ENCODE assay signal across 16 cellular contexts in genomic region chr4:57691370-57691769, GRCh38.
DNase-seq lines count a peak whose midpoint lies in the region; ATAC-seq and TF ChIP-seq lines count a peak whose summit lies in the region.
"Had no signal": no experiment of that assay in that cellular context is flagged by ENCODE, and none has a peak within 500 bp of the region (broad histone marks: within the 10 kb centered on the region; RNA-seq: fewer than 3 reads in every experiment).

No MANE protein-coding gene starts in this region.

- peak; percentile 80 for DNase-seq in DMS 273 (lab: John Stamatoyannopoulos, UW; ENCODE audit: unreplicated experiment)
- peak; percentile 45 to 89 for DNase-seq in NCI-H524 (lab: John Stamatoyannopoulos, UW)
- DNase-seq in SK-N-DZ (ENCODE audit: low spot score): peak; percentile 76
- DNase-seq in hepatocyte (ENCODE audit: low spot score): no peak
- no peak for DNase-seq in DMS153 treated with DMSO at 0.1 percent for 48 hours (lab: John Stamatoyannopoulos, UW; ENCODE audit: unreplicated experiment)
- no peak for DNase-seq in NCI-H2107 treated with DMSO at 0.1 percent for 48 hours (lab: John Stamatoyannopoulos, UW; ENCODE audit: unreplicated experiment)
- DNase-seq: 8988T; Calu3; CD8-positive, alpha-beta T cell; DMS79; GDM1; HCEC 1CT had no signal

- no peaks in the 10 kb centered on the region for H3K9me3 ChIP-seq in hepatocyte (ENCODE audit: low read depth)

- H3K36me3 ChIP-seq in hepatocyte (replicated peaks; ENCODE audit: insufficient read depth, low read depth): no peaks in the 10 kb centered on the region
- H3K36me3 ChIP-seq: BLaER1 treated with 17β-estradiol and CSF1 and Interleukin-3, amounts not matched to agents 10 nM and 100 nM had no signal

- no peaks in the 10 kb centered on the region for H3K27me3 ChIP-seq in hepatocyte
- H3K27me3 ChIP-seq: BLaER1 treated with 17β-estradiol and CSF1 and Interleukin-3, amounts not matched to agents 10 nM and 100 nM had no signal

- no peak overlapping the region for H2AFZ ChIP-seq in hepatocyte

- no peaks in the 10 kb centered on the region for H3K79me2 ChIP-seq in hepatocyte

- ATAC-seq in GM18498 (IDR thresholded peaks at IDR 0.05; ENCODE audit: unreplicated experiment) (no peak), HG03097 (IDR thresholded peaks at IDR 0.05; ENCODE audit: low FRiP score, unreplicated experiment) (no peak)
- ATAC-seq: CD8-positive, alpha-beta T cell; GM23338 had no signal

- no peak for TF ChIP-seq CTCF in hepatocyte (IDR thresholded peaks at IDR 0.05; ENCODE audit: poor library complexity)

- H3K27ac ChIP-seq in hepatocyte: peak overlapping the region; percentile 45
- H3K27ac ChIP-seq: BLaER1 treated with 17β-estradiol and CSF1 and Interleukin-3, amounts not matched to agents 10 nM and 100 nM had no signal

- WGBS in hepatocyte (ENCODE audit: low lambda C conversion rate, missing lambda C conversion rate): 76% methylated on average over 1 of the region's 1 CpG

- H3K4me1 ChIP-seq in hepatocyte (ENCODE audit: insufficient read depth): no peaks in the 10 kb centered on the region
- H3K4me1 ChIP-seq: BLaER1 treated with 17β-estradiol and CSF1 and Interleukin-3, amounts not matched to agents 10 nM and 100 nM had no signal

- no peak overlapping the region for H3K4me3 ChIP-seq in hepatocyte
- H3K4me3 ChIP-seq: BLaER1 treated with 17β-estradiol and CSF1 and Interleukin-3, amounts not matched to agents 10 nM and 100 nM; GM23338 had no signal

- no peaks in the 10 kb centered on the region for H3K9me2 ChIP-seq in hepatocyte (replicated peaks; ENCODE audit: insufficient read depth)

- no peak overlapping the region for H3K4me2 ChIP-seq in hepatocyte
- H3K4me2 ChIP-seq: BLaER1 treated with 17β-estradiol and CSF1 and Interleukin-3, amounts not matched to agents 10 nM and 100 nM; GM23338 had no signal

- no peaks in the 10 kb centered on the region for H4K20me1 ChIP-seq in hepatocyte (ENCODE audit: insufficient read depth, poor library complexity, severe bottlenecking)
- H4K20me1 ChIP-seq: BLaER1 treated with 17β-estradiol and CSF1 and Interleukin-3, amounts not matched to agents 10 nM and 100 nM had no signal

Comparison
In these comparisons a context has a peak if more than half of its experiments do, and no peak if none do; other contexts are left out.
1. DNase-seq: peak in DMS 273 (single experiment), NCI-H524 (2 of 2) and SK-N-DZ (single experiment); none in hepatocyte (single experiment), DMS153 treated with DMSO at 0.1 percent for 48 hours (single experiment) and NCI-H2107 treated with DMSO at 0.1 percent for 48 hours (single experiment).